Comparison of ENCODE assay signal across 8 cellular contexts in genomic region chr15:63610209-63610841, GRCh38. TPM values are rescaled to one million over a fixed set of nuclear protein-coding genes. Genes with fewer than 3 reads are reported as not detected.
A peak's percentile ranks its signal among the peaks of the same experiment; 100 is the strongest.
DNase-seq lines count a peak whose midpoint lies in the region; ATAC-seq and TF ChIP-seq lines count a peak whose summit lies in the region.

No MANE protein-coding gene starts in this region.

- ATAC-seq in CD4-positive, CD25-positive, alpha-beta regulatory T cell (ENCODE audit: low read depth in 2 of 2) = peak; percentile 82 to 84
- ATAC-seq in GM19467 (IDR thresholded peaks at IDR 0.05; ENCODE audit: unreplicated experiment) = peak; percentile 58

- peak; percentile 49 to 91 (median 75) for DNase-seq in CD4-positive, CD25-positive, alpha-beta regulatory T cell
- peak; percentile 66 for DNase-seq in RWPE1 (ENCODE audit: low spot score)
- DNase-seq in activated gamma-delta T cell treated with anti-CD3 and anti-CD28 coated beads, Interleukin-2, amount 50 U/mL, for 16 hours (ENCODE audit: low read depth) = peak; percentile 63
- peak; percentile 81 to 90 for DNase-seq in foreskin fibroblast

- peaks cover 11 to 49% (median 31%) of the 10 kb centered on the region in 4 donors for H3K4me1 Mint-ChIP-seq in CD4-positive, CD25-positive, alpha-beta regulatory T cell

- H3K9me3 Mint-ChIP-seq in CD4-positive, CD25-positive, alpha-beta regulatory T cell = no peaks in the 10 kb centered on the region

- TF ChIP-seq CTCF in LNCAP (IDR thresholded peaks at IDR 0.05) (peak; percentile 88), RWPE1 (conservative IDR thresholded peaks at IDR 0.05; ENCODE audit: low read depth) (peak; percentile 92), foreskin fibroblast (IDR thresholded peaks at IDR 0.05; ENCODE audit: low read depth, low read length) (peak; percentile 75), neutrophil (IDR thresholded peaks at IDR 0.05) (no peak)

- no peaks in the 10 kb centered on the region for H3K27me3 ChIP-seq in CD4-positive, CD25-positive, alpha-beta regulatory T cell (ENCODE audit: control insufficient read depth, insufficient read depth, low read length)
- H3K27me3 ChIP-seq in neutrophil = no peaks in the 10 kb centered on the region

- CTCF ChIA-PET in RWPE1 (lab: Yijun Ruan, JAX) = interaction anchor here (0.6 to 1.4 kb wide), 19 partner anchors 9 to 461 kb away, joined by 3 to 7 read pairs (median 3); no protein-coding TSS in a partner anchor

- H3K9me3 ChIP-seq in CD4-positive, CD25-positive, alpha-beta regulatory T cell (ENCODE audit: control insufficient read depth in 2 of 2, low read length in 2 of 2) = no peaks in the 10 kb centered on the region
- H3K9me3 ChIP-seq in neutrophil = no peaks in the 10 kb centered on the region

- H3K27me3 Mint-ChIP-seq in CD4-positive, CD25-positive, alpha-beta regulatory T cell = no peaks in the 10 kb centered on the region

- H3K4me3 Mint-ChIP-seq in CD4-positive, CD25-positive, alpha-beta regulatory T cell = peak overlapping the region in 3 of 4 donors; percentile 8 to 51 (median 46)

- H3K4me3 ChIP-seq in CD4-positive, CD25-positive, alpha-beta regulatory T cell (ENCODE audit: low read depth, low read length) = no peak overlapping the region
- H3K4me3 ChIP-seq in foreskin fibroblast (ENCODE audit: low read depth in 1 of 2, low read length in 2 of 2) = no peak overlapping the region
- no peak overlapping the region for H3K4me3 ChIP-seq in neutrophil (ENCODE audit: low read depth in 1 of 2, low read length in 1 of 2)

- POLR2A ChIA-PET in RWPE1 (lab: Yijun Ruan, JAX; ENCODE audit: low non-redundant PET) = no interaction called here

- peak overlapping the region; percentile 78 to 95 (median 94) for H3K27ac Mint-ChIP-seq in CD4-positive, CD25-positive, alpha-beta regulatory T cell

- H3K27ac ChIP-seq in CD4-positive, CD25-positive, alpha-beta regulatory T cell (ENCODE audit: insufficient read depth, low read length, poor library complexity, severe bottlenecking) = peak overlapping the region; percentile 44
- H3K27ac ChIP-seq in RWPE1 (peak overlapping the region; percentile 77), neutrophil (peak overlapping the region; percentile 64), temporal lobe (ENCODE audit: low read depth, low read length) (peak overlapping the region; percentile 98)

- peaks cover 31% of the 10 kb centered on the region for H3K4me1 ChIP-seq in CD4-positive, CD25-positive, alpha-beta regulatory T cell (ENCODE audit: control insufficient read depth, insufficient read depth, low read length, poor library complexity, severe bottlenecking)
- H3K4me1 ChIP-seq in neutrophil (ENCODE audit: control insufficient read depth in 1 of 2, insufficient read depth in 1 of 2, low read depth in 1 of 2, low read length in 1 of 2) = peaks cover 0 to 11% of the 10 kb centered on the region in 2 experiments

- peaks cover 55% of the 10 kb centered on the region for H3K36me3 Mint-ChIP-seq in CD4-positive, CD25-positive, alpha-beta regulatory T cell

- H3K36me3 ChIP-seq in CD4-positive, CD25-positive, alpha-beta regulatory T cell (ENCODE audit: control insufficient read depth, insufficient read depth, low read length) = peaks cover 49% of the 10 kb centered on the region
- peaks cover 74% of the 10 kb centered on the region for H3K36me3 ChIP-seq in neutrophil

RNA-seq across cellular contexts. Expression of gene FBXL22, which starts 13.1 kb away (rescaled TPM):
- total RNA-seq in CD4-positive, CD25-positive, alpha-beta regulatory T cell = 1.7 TPM
- 1 to 10 TPM in 2 of 4 donors, under 1 TPM in 2; 0.45 to 2.1 (median 1.0) TPM for polyA plus RNA-seq in CD4-positive, CD25-positive, alpha-beta regulatory T cell
- total RNA-seq in temporal lobe = 0.74 TPM

Comparison
In these comparisons a context has a peak if more than half of its experiments do, and no peak if none do; other contexts are left out.
1. H3K27ac ChIP-seq: peak in every context shown above with its lines; median percentile 98 in temporal lobe; 77 in RWPE1; 64 in neutrophil; 44 in CD4-positive, CD25-positive, alpha-beta regulatory T cell.